Comparison of ENCODE assay signal across 8 cellular contexts in the genomic region with DNA sequence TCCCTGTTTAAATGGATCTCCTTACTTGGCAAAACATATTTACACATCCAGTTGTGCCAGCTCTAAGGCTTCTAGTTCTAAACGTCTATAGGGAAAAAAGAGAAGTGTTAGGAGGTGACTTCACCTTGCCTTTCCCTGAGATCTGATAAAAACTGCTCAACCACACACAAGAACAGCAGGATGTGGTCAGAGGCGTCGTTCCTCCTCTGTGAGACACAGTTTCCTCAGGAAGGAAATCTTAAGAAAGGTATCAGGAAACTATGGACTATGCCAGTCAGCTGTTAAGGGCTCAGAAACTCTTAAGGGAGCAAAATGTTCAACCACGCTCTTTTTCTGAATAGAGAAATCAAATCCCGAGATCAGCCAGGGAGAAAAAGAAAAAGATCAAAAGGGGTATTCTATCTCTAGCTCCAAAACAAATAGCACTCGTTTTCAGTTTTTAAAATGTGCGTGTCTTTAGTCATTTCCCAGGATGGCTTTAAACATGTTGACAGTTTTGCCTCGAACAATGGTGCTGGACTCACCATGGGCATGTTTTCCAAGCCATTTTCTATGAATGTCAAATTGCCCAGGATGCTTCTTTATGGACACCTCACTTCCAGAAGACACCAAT.
DNase-seq lines count a peak whose midpoint lies in the region; ATAC-seq and TF ChIP-seq lines count a peak whose summit lies in the region.

No MANE protein-coding gene starts in this region.

- TF ChIP-seq CTCF in epithelial cell of esophagus (IDR thresholded peaks at IDR 0.05; ENCODE audit: insufficient read depth, low read depth, low read length, missing control alignments) (no peak), GM13977 (IDR thresholded peaks at IDR 0.05; ENCODE audit: extremely low read depth, insufficient read depth, missing control alignments) (no peak)

- in situ Hi-C loops in G401 (cut with HindIII; ENCODE audit: low sequenced_read_pairs) (no loop called here), GM13977 (cut with MboI; ENCODE audit: low pct_unique_long_range_greater_than_20kb, low sequenced_read_pairs, unreplicated experiment) (no loop called here)

- DNase-seq in NK-92 treated with Interleukin-12 subunit alpha and Interleukin-12 subunit beta, amount 100 ng/mL, for 24 hours (lab: John Stamatoyannopoulos, UW), result peak; percentile 6
- no peak for DNase-seq in NK-92 (lab: John Stamatoyannopoulos, UW; ENCODE audit: unreplicated experiment)
- peak; percentile 63 for DNase-seq in T-helper 2 cell treated with Interferon-gamma antibody and Interleukin-4, amounts not matched to agents 5 μg/mL and 100 μg/mL, for 36 hours (ENCODE audit: low spot score)
- peak; percentile 75 for DNase-seq in epithelial cell of esophagus (ENCODE audit: low read depth)
- DNase-seq in putamen (ENCODE audit: low spot score), result peak; percentile 34
- no peak for DNase-seq in G401 (ENCODE audit: low spot score)
- DNase-seq in GM13977 (ENCODE audit: low spot score), result no peak

- H3K27ac Mint-ChIP-seq in T-helper 2 cell treated with Interferon-gamma antibody and Interleukin-4, amounts not matched to agents 5 μg/mL and 100 μg/mL, for 36 hours, result peak overlapping the region; percentile 37

- H3K4me3 ChIP-seq in epithelial cell of esophagus (ENCODE audit: low read length), result no peak overlapping the region

- peaks cover 17% of the 10 kb centered on the region for H3K36me3 Mint-ChIP-seq in T-helper 2 cell treated with Interferon-gamma antibody and Interleukin-4, amounts not matched to agents 5 μg/mL and 100 μg/mL, for 36 hours (ENCODE audit: low read depth)

- H3K4me3 Mint-ChIP-seq in T-helper 2 cell treated with Interferon-gamma antibody and Interleukin-4, amounts not matched to agents 5 μg/mL and 100 μg/mL, for 36 hours, result peak overlapping the region; percentile 62

- peaks cover 11% of the 10 kb centered on the region for H3K9me3 Mint-ChIP-seq in T-helper 2 cell treated with Interferon-gamma antibody and Interleukin-4, amounts not matched to agents 5 μg/mL and 100 μg/mL, for 36 hours

- no peaks in the 10 kb centered on the region for H3K27me3 Mint-ChIP-seq in T-helper 2 cell treated with Interferon-gamma antibody and Interleukin-4, amounts not matched to agents 5 μg/mL and 100 μg/mL, for 36 hours (ENCODE audit: low read depth)

- H3K4me1 Mint-ChIP-seq in T-helper 2 cell treated with Interferon-gamma antibody and Interleukin-4, amounts not matched to agents 5 μg/mL and 100 μg/mL, for 36 hours (ENCODE audit: low read depth), result peaks cover 43% of the 10 kb centered on the region

- ATAC-seq in HG02763 (IDR thresholded peaks at IDR 0.05; ENCODE audit: unreplicated experiment), result no peak

Comparison
In these comparisons a context has a peak if more than half of its experiments do, and no peak if none do; other contexts are left out.
1. DNase-seq: peak in NK-92 treated with Interleukin-12 subunit alpha and Interleukin-12 subunit beta, amount 100 ng/mL, for 24 hours (single experiment), T-helper 2 cell treated with Interferon-gamma antibody and Interleukin-4, amounts not matched to agents 5 μg/mL and 100 μg/mL, for 36 hours (single experiment), epithelial cell of esophagus (single experiment) and putamen (single experiment); none in NK-92 (single experiment), G401 (single experiment) and GM13977 (single experiment).